In the genomic region with DNA sequence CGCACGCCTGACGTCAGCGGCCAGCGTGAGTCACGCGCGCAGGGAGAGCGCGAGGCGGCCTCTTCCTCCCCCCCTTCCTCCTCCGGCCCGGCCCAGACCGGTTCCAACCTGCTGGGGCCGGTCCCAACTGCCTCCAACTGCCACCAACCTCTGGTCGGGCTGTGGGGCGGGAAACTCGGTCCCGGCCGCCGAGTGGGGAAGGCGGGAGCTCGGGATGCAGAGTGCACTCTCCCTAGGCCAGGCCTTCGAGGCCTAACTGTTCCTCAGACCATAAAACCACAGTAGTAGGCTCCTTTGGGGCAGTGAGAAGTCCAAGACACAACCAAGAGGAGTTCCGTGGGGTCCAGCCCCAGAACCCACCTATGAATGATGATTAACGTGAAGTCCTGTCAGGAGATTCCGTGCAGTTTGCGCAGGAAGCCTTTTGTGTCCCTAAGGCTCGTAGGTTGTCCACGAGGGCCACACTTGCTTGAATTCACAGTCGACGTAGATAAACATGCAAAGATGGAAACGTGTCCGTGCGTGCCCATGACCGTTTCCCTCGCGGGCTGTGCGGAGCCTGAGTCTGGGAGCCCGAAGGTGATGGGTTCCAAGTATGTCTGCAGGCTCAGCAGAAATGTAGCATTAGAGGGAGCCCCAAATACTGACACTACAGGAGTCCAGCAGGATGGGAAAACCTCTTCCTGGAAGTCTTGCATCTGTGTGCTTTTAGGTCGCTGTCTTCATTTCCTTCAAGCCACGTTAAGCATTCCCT, we compare ENCODE assay signal across 1 cellular context.
TF ChIP-seq lines count a peak whose summit lies in the region.

No MANE protein-coding gene starts in this region.

TF ChIP-seq in HepG2, 621 proteins besides CTCF, POLR2A, EP300 and RAD21 (continued from another document and continues in another):
- TF ChIP-seq, protein P1, sequence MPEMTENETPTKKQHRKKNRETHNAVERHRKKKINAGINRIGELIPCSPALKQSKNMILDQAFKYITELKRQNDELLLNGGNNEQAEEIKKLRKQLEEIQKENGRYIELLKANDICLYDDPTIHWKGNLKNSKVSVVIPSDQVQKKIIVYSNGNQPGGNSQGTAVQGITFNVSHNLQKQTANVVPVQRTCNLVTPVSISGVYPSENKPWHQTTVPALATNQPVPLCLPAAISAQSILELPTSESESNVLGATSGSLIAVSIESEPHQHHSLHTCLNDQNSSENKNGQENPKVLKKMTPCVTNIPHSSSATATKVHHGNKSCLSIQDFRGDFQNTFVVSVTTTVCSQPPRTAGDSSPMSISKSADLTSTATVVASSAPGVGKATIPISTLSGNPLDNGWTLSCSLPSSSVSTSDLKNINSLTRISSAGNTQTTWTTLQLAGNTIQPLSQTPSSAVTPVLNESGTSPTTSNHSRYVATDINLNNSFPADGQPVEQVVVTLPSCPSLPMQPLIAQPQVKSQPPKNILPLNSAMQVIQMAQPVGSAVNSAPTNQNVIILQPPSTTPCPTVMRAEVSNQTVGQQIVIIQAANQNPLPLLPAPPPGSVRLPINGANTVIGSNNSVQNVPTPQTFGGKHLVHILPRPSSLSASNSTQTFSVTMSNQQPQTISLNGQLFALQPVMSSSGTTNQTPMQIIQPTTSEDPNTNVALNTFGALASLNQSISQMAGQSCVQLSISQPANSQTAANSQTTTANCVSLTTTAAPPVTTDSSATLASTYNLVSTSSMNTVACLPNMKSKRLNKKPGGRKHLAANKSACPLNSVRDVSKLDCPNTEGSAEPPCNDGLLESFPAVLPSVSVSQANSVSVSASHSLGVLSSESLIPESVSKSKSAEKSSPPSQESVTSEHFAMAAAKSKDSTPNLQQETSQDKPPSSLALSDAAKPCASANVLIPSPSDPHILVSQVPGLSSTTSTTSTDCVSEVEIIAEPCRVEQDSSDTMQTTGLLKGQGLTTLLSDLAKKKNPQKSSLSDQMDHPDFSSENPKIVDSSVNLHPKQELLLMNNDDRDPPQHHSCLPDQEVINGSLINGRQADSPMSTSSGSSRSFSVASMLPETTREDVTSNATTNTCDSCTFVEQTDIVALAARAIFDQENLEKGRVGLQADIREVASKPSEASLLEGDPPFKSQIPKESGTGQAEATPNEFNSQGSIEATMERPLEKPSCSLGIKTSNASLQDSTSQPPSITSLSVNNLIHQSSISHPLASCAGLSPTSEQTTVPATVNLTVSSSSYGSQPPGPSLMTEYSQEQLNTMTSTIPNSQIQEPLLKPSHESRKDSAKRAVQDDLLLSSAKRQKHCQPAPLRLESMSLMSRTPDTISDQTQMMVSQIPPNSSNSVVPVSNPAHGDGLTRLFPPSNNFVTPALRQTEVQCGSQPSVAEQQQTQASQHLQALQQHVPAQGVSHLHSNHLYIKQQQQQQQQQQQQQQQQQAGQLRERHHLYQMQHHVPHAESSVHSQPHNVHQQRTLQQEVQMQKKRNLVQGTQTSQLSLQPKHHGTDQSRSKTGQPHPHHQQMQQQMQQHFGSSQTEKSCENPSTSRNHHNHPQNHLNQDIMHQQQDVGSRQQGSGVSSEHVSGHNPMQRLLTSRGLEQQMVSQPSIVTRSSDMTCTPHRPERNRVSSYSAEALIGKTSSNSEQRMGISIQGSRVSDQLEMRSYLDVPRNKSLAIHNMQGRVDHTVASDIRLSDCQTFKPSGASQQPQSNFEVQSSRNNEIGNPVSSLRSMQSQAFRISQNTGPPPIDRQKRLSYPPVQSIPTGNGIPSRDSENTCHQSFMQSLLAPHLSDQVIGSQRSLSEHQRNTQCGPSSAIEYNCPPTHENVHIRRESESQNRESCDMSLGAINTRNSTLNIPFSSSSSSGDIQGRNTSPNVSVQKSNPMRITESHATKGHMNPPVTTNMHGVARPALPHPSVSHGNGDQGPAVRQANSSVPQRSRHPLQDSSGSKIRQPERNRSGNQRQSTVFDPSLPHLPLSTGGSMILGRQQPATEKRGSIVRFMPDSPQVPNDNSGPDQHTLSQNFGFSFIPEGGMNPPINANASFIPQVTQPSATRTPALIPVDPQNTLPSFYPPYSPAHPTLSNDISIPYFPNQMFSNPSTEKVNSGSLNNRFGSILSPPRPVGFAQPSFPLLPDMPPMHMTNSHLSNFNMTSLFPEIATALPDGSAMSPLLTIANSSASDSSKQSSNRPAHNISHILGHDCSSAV (CRISPR knock-in tag; IDR thresholded peaks at IDR 0.05; ENCODE audit: borderline replicate concordance) = no peak
- TF ChIP-seq, protein P2, sequence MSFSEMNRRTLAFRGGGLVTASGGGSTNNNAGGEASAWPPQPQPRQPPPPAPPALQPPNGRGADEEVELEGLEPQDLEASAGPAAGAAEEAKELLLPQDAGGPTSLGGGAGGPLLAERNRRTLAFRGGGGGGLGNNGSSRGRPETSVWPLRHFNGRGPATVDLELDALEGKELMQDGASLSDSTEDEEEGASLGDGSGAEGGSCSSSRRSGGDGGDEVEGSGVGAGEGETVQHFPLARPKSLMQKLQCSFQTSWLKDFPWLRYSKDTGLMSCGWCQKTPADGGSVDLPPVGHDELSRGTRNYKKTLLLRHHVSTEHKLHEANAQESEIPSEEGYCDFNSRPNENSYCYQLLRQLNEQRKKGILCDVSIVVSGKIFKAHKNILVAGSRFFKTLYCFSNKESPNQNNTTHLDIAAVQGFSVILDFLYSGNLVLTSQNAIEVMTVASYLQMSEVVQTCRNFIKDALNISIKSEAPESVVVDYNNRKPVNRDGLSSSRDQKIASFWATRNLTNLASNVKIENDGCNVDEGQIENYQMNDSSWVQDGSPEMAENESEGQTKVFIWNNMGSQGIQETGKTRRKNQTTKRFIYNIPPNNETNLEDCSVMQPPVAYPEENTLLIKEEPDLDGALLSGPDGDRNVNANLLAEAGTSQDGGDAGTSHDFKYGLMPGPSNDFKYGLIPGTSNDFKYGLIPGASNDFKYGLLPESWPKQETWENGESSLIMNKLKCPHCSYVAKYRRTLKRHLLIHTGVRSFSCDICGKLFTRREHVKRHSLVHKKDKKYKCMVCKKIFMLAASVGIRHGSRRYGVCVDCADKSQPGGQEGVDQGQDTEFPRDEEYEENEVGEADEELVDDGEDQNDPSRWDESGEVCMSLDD (CRISPR knock-in tag; IDR thresholded peaks at IDR 0.05; ENCODE audit: borderline replicate concordance) = peak; percentile 71; the same call in 1 of the 2 replicates
- TF ChIP-seq RBFOX2 (IDR thresholded peaks at IDR 0.05; ENCODE audit: low read depth, low read length) (peak; percentile 93), ZNF382 (CRISPR knock-in tag; IDR thresholded peaks at IDR 0.05; ENCODE audit: borderline replicate concordance) (no peak), KMT2A (CRISPR knock-in tag; IDR thresholded peaks at IDR 0.05) (peak; percentile 82), CHCHD3 (CRISPR knock-in tag; IDR thresholded peaks at IDR 0.05) (peak; percentile 86), ZNF660 (CRISPR knock-in tag; IDR thresholded peaks at IDR 0.05; ENCODE audit: borderline replicate concordance, low read depth) (0 out of 2 replicates have a peak, but pooled peaks have one; percentile 48), ZNF329 (CRISPR knock-in tag; IDR thresholded peaks at IDR 0.05; ENCODE audit: low read depth) (peak; percentile 86; the same call in 1 of the 2 replicates), KDM5B (CRISPR knock-in tag; IDR thresholded peaks at IDR 0.05; ENCODE audit: borderline replicate concordance) (peak; percentile 94), CHD2 (IDR thresholded peaks at IDR 0.05; ENCODE audit: low read depth, low read length) (no peak), PHB2 (IDR thresholded peaks at IDR 0.05; ENCODE audit: partially characterized antibody) (no peak), ZFYVE20 (CRISPR knock-in tag; IDR thresholded peaks at IDR 0.05; ENCODE audit: borderline replicate concordance, low read depth) (peak; percentile 21; the same call in 1 of the 2 replicates), ZSCAN22 (CRISPR knock-in tag; IDR thresholded peaks at IDR 0.05) (no peak), CREM (IDR thresholded peaks at IDR 0.05) (no peak; the same call in 1 of the 2 replicates), CREM (CRISPR knock-in tag; IDR thresholded peaks at IDR 0.05) (no peak), KDM6A (CRISPR knock-in tag; IDR thresholded peaks at IDR 0.05; ENCODE audit: low read depth) (no peak; the same call in 1 of the 2 replicates), RORA (CRISPR knock-in tag; IDR thresholded peaks at IDR 0.05) (no peak), HDAC6 (IDR thresholded peaks at IDR 0.05; ENCODE audit: low read depth, low read length) (no peak), SETDB1 (CRISPR knock-in tag; IDR thresholded peaks at IDR 0.05; ENCODE audit: borderline replicate concordance) (no peak), FOSL1 (CRISPR knock-in tag; IDR thresholded peaks at IDR 0.05; ENCODE audit: borderline replicate concordance) (peak; percentile 45; the same call in 1 of the 2 replicates), KLF12 (CRISPR knock-in tag; IDR thresholded peaks at IDR 0.05; ENCODE audit: borderline replicate concordance) (no peak), ZSCAN29 (CRISPR knock-in tag; conservative IDR thresholded peaks at IDR 0.05) (0 out of 2 replicates have a peak, but pooled peaks have one; percentile 36), HNF4G (IDR thresholded peaks at IDR 0.05; ENCODE audit: borderline replicate concordance, low read depth, low read length) (0 out of 2 replicates have a peak, but pooled peaks have one; percentile 22), HNF4G (CRISPR knock-in tag; IDR thresholded peaks at IDR 0.05; ENCODE audit: borderline replicate concordance, low read depth) (0 out of 2 replicates have a peak, but pooled peaks have one; percentile 5), MAFK (conservative IDR thresholded peaks at IDR 0.05 in 1 of 2, IDR thresholded peaks at IDR 0.05 in 1 of 2; ENCODE audit: low read length in 2 of 2) (peak in 1 of 2 experiments; percentile 47; a peak in 1 of 4 replicates), ZBTB38 (CRISPR knock-in tag; IDR thresholded peaks at IDR 0.05) (peak; percentile 77; the same call in 1 of the 2 replicates), ATRX (CRISPR knock-in tag; IDR thresholded peaks at IDR 0.05; ENCODE audit: borderline replicate concordance) (peak; percentile 40; the same call in 1 of the 2 replicates), FOXJ3 (CRISPR knock-in tag; IDR thresholded peaks at IDR 0.05; ENCODE audit: borderline replicate concordance) (no peak), SP1 (IDR thresholded peaks at IDR 0.05) (no peak), SP1 (CRISPR knock-in tag; IDR thresholded peaks at IDR 0.05) (peak; percentile 27; the same call in 1 of the 2 replicates), IRX3 (CRISPR knock-in tag; IDR thresholded peaks at IDR 0.05; ENCODE audit: borderline replicate concordance, low read depth) (no peak; the same call in 1 of the 2 replicates), JUNB (CRISPR knock-in tag; IDR thresholded peaks at IDR 0.05; ENCODE audit: borderline replicate concordance) (no peak)
- TF ChIP-seq, protein P3, sequence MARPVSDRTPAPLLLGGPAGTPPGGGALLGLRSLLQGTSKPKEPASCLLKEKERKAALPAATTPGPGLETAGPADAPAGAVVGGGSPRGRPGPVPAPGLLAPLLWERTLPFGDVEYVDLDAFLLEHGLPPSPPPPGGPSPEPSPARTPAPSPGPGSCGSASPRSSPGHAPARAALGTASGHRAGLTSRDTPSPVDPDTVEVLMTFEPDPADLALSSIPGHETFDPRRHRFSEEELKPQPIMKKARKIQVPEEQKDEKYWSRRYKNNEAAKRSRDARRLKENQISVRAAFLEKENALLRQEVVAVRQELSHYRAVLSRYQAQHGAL (CRISPR knock-in tag; IDR thresholded peaks at IDR 0.05; ENCODE audit: not compliant biosample characterization) = no peak
- TF ChIP-seq, protein P4, sequence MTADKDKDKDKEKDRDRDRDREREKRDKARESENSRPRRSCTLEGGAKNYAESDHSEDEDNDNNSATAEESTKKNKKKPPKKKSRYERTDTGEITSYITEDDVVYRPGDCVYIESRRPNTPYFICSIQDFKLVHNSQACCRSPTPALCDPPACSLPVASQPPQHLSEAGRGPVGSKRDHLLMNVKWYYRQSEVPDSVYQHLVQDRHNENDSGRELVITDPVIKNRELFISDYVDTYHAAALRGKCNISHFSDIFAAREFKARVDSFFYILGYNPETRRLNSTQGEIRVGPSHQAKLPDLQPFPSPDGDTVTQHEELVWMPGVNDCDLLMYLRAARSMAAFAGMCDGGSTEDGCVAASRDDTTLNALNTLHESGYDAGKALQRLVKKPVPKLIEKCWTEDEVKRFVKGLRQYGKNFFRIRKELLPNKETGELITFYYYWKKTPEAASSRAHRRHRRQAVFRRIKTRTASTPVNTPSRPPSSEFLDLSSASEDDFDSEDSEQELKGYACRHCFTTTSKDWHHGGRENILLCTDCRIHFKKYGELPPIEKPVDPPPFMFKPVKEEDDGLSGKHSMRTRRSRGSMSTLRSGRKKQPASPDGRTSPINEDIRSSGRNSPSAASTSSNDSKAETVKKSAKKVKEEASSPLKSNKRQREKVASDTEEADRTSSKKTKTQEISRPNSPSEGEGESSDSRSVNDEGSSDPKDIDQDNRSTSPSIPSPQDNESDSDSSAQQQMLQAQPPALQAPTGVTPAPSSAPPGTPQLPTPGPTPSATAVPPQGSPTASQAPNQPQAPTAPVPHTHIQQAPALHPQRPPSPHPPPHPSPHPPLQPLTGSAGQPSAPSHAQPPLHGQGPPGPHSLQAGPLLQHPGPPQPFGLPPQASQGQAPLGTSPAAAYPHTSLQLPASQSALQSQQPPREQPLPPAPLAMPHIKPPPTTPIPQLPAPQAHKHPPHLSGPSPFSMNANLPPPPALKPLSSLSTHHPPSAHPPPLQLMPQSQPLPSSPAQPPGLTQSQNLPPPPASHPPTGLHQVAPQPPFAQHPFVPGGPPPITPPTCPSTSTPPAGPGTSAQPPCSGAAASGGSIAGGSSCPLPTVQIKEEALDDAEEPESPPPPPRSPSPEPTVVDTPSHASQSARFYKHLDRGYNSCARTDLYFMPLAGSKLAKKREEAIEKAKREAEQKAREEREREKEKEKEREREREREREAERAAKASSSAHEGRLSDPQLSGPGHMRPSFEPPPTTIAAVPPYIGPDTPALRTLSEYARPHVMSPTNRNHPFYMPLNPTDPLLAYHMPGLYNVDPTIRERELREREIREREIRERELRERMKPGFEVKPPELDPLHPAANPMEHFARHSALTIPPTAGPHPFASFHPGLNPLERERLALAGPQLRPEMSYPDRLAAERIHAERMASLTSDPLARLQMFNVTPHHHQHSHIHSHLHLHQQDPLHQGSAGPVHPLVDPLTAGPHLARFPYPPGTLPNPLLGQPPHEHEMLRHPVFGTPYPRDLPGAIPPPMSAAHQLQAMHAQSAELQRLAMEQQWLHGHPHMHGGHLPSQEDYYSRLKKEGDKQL (CRISPR knock-in tag; IDR thresholded peaks at IDR 0.05; ENCODE audit: low read depth) = no peak; the same call in 1 of the 2 replicates
- TF ChIP-seq, protein P5, sequence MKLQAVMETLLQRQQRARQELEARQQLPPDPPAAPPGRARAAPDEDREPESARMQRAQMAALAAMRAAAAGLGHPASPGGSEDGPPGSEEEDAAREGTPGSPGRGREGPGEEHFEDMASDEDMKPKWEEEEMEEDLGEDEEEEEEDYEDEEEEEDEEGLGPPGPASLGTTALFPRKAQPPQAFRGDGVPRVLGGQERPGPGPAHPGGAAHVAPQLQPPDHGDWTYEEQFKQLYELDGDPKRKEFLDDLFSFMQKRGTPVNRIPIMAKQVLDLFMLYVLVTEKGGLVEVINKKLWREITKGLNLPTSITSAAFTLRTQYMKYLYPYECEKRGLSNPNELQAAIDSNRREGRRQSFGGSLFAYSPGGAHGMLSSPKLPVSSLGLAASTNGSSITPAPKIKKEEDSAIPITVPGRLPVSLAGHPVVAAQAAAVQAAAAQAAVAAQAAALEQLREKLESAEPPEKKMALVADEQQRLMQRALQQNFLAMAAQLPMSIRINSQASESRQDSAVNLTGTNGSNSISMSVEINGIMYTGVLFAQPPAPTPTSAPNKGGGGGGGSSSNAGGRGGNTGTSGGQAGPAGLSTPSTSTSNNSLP (IDR thresholded peaks at IDR 0.05; ENCODE audit: low read depth, low read length) = no peak
